19 cellular contexts compared by ENCODE assay signal in genomic region chr9:136292591-136293448, GRCh38. TPM values are rescaled to one million over a fixed set of nuclear protein-coding genes. Genes with fewer than 3 reads are reported as not detected.
DNase-seq lines count a peak whose midpoint lies in the region; ATAC-seq and TF ChIP-seq lines count a peak whose summit lies in the region.
"Had no signal": no experiment of that assay in that cellular context is flagged by ENCODE, and none has a peak within 500 bp of the region (broad histone marks: within the 10 kb centered on the region; RNA-seq: fewer than 3 reads in every experiment).

No MANE protein-coding gene starts in this region.

- CTCF ChIA-PET in SK-N-SH (lab: Yijun Ruan, JAX) = interaction anchor here (0.9 to 1.7 kb wide), 5 partner anchors 9 to 122 kb away, joined by 3 to 7 read pairs (median 3); no protein-coding TSS in a partner anchor

- no peak for ATAC-seq in psoas muscle
- ATAC-seq in GM21526 (IDR thresholded peaks at IDR 0.05; ENCODE audit: low FRiP score, unreplicated experiment) = no peak
- ATAC-seq: left lung had no signal

- H3F3A ChIP-seq in SK-N-SH (replicated peaks; ENCODE audit: insufficient read depth) = peaks cover 8% of the 10 kb centered on the region

- H3K4me1 ChIP-seq in SK-N-SH (ENCODE audit: control insufficient read depth in 1 of 2, insufficient read depth in 2 of 2, low read depth in 1 of 2, low read length in 1 of 2) (peaks cover 0 to 21% of the 10 kb centered on the region in 2 experiments; a peak in 2 of 4 replicates), psoas muscle (no peaks in the 10 kb centered on the region), testis (no peaks in the 10 kb centered on the region)
- H3K4me1 ChIP-seq: esophagus muscularis mucosa, left lung had no signal

- TF ChIP-seq RAD21 in SK-N-SH (IDR thresholded peaks at IDR 0.05; ENCODE audit: low read length) = no peak

- intact Hi-C loops in psoas muscle (cut with DNase I) = no loop called here
- intact Hi-C loops in testis (cut with DNase I; ENCODE audit: low total_unique reads) = no loop called here

- H3K9me3 ChIP-seq in SK-N-SH = no peaks in the 10 kb centered on the region
- no peaks in the 10 kb centered on the region for H3K9me3 ChIP-seq in psoas muscle
- H3K9me3 ChIP-seq in testis = no peaks in the 10 kb centered on the region
- H3K9me3 ChIP-seq: esophagus muscularis mucosa, left lung, Peyer's patch, thyroid gland had no signal

- H3K79me2 ChIP-seq in SK-N-SH (ENCODE audit: insufficient read depth) = no peaks in the 10 kb centered on the region

- 12% methylated on average over 14 of the region's 34 CpGs for WGBS in SK-N-SH (ENCODE audit: low lambda C conversion rate)
- 23 to 40% (median 28%) methylated on average over 28 to 34 of the region's 34 CpGs for WGBS in psoas muscle, 3 donors
- 71 to 93% methylated on average over 3 to 33 of the region's 34 CpGs for WGBS in testis, 2 donors

- no peaks in the 10 kb centered on the region for H4K20me1 ChIP-seq in SK-N-SH (ENCODE audit: insufficient read depth)

- H3K27me3 ChIP-seq in SK-N-SH (ENCODE audit: insufficient read depth) (peaks cover 21% of the 10 kb centered on the region; the same call in 1 of the 2 replicates), psoas muscle (ENCODE audit: insufficient read depth in 3 of 3, low read length in 2 of 3) (peaks cover 0 to 63% (median 19%) of the 10 kb centered on the region in 3 donors), testis (no peaks in the 10 kb centered on the region)
- H3K27me3 ChIP-seq: cardiac muscle cell, Peyer's patch, thyroid gland had no signal

- TF ChIP-seq POLR2A in testis (IDR thresholded peaks at IDR 0.05) = no peak

- H3K9ac ChIP-seq in SK-N-SH = no peak overlapping the region

- TF ChIP-seq EP300 in SK-N-SH (IDR thresholded peaks at IDR 0.05; ENCODE audit: borderline replicate concordance in 1 of 2, low read depth in 1 of 2, low read length in 1 of 2) = no peak

- H3K27ac ChIP-seq in SK-N-SH (ENCODE audit: low read depth in 2 of 2, low read length in 1 of 2) (no peak overlapping the region), psoas muscle (no peak overlapping the region), testis (no peak overlapping the region)
- H3K27ac ChIP-seq: cardiac muscle cell, esophagus muscularis mucosa, left lung, Peyer's patch, thyroid gland had no signal

- DNase-seq in NCI-H82 (lab: John Stamatoyannopoulos, UW) (peak; percentile 18), NCI-H82 treated with DMSO at 0.1 percent for 48 hours (lab: John Stamatoyannopoulos, UW; ENCODE audit: unreplicated experiment) (no peak), NCI-H1694 (lab: John Stamatoyannopoulos, UW) (peak; percentile 42), SK-N-SH (peak; percentile 67), psoas muscle (peak; percentile 13 to 46), testis (no peak), OCI-M2 (lab: John Stamatoyannopoulos, UW; ENCODE audit: unreplicated experiment) (no peak)
- DNase-seq: activated CD4-positive, alpha-beta T cell treated with anti-CD3 and anti-CD28 coated beads, Interleukin-2, amount 10 ng/mL, durations not matched to agents 7 days and 5 days; activated CD8-positive, alpha-beta memory T cell treated with anti-CD3 and anti-CD28 coated beads, Interleukin-2, amount 50 U/mL, for 4 hours; activated gamma-delta T cell; NCI-H1417 treated with DMSO at 0.1 percent for 48 hours; NCI-H524 treated with DMSO at 0.1 percent for 48 hours; Peyer's patch; thyroid gland had no signal

- no peaks in the 10 kb centered on the region for H3K9me2 ChIP-seq in SK-N-SH

- H3K4me3 ChIP-seq in SK-N-SH (ENCODE audit: low read depth in 2 of 2, low read length in 1 of 2) (no peak overlapping the region), psoas muscle (no peak overlapping the region), testis (no peak overlapping the region)
- H3K4me3 ChIP-seq: cardiac muscle cell, esophagus muscularis mucosa, left lung, Peyer's patch, thyroid gland had no signal

- POLR2A ChIA-PET in SK-N-SH (lab: Yijun Ruan, JAX) = interaction anchor here (0.7 kb wide), 1 partner anchor 435 kb away, joined by 3 read pairs; no protein-coding TSS in a partner anchor

- 0 out of 2 replicates have a peak overlapping the region, but pooled peaks have one; percentile 11 for H3K4me2 ChIP-seq in SK-N-SH

- H2AFZ ChIP-seq in SK-N-SH (ENCODE audit: low read depth) = no peak overlapping the region

- no peak for TF ChIP-seq CTCF in SK-N-SH (IDR thresholded peaks at IDR 0.05)
- TF ChIP-seq CTCF in psoas muscle (IDR thresholded peaks at IDR 0.05) = no peak
- TF ChIP-seq CTCF in testis (IDR thresholded peaks at IDR 0.05) = no peak

- H3K36me3 ChIP-seq in SK-N-SH (replicated peaks in 1 of 2; ENCODE audit: control insufficient read depth in 1 of 2, insufficient read depth in 2 of 2, low read length in 1 of 2) (no peaks in the 10 kb centered on the region), psoas muscle (ENCODE audit: insufficient read depth in 1 of 2, low read depth in 1 of 2) (no peaks in the 10 kb centered on the region), testis (ENCODE audit: low read depth, missing control alignments) (no peaks in the 10 kb centered on the region)
- H3K36me3 ChIP-seq: cardiac muscle cell, esophagus muscularis mucosa, left lung, Peyer's patch, thyroid gland had no signal

TF ChIP-seq in SK-N-SH, 30 proteins besides CTCF, POLR2A, EP300 and RAD21:
- peak; percentile 76 for TF ChIP-seq MXI1 (IDR thresholded peaks at IDR 0.05; ENCODE audit: low read depth, low read length)
- TF ChIP-seq ZBTB33 (IDR thresholded peaks at IDR 0.05; ENCODE audit: borderline replicate concordance, low read depth) = no peak

RNA-seq across cellular contexts. Expression of gene CCDC187, which starts 11.1 kb away (rescaled TPM):
- polyA plus RNA-seq in SK-N-SH (2012; rRNA removed) = not detected in 2 replicates
- polyA plus RNA-seq in SK-N-SH (2012; cell fraction: cytosol; rRNA removed) = not detected in 2 replicates
- polyA plus RNA-seq in SK-N-SH (2012; cell fraction: nucleus; rRNA removed) = 0.02 TPM in 1 of 2 replicates, not detected in the other
- not detected for total RNA-seq in psoas muscle
- not detected for polyA plus RNA-seq in psoas muscle
- total RNA-seq in testis = 10 to 100 TPM; 13.8 to 61.5 TPM
- polyA plus RNA-seq in testis (ENCODE audit: insufficient read depth, low read depth, low replicate concordance) = 33.4 TPM
- total RNA-seq: activated CD4-positive, alpha-beta T cell treated with anti-CD3 and anti-CD28 coated beads, Interleukin-2, amount 10 ng/mL, durations not matched to agents 7 days and 5 days; esophagus muscularis mucosa; glomerular endothelial cell had no signal

RNA-seq across cellular contexts. Expression of gene GPSM1, which starts 34.5 kb away (rescaled TPM):
- polyA plus RNA-seq in SK-N-SH (2012; rRNA removed) (22.8 and 26.7 TPM in 2 replicates), psoas muscle (under 1 TPM; 0.34 to 0.96 (median 0.52) TPM), testis (ENCODE audit: insufficient read depth, low read depth, low replicate concordance) (33.5 TPM)
- 8.0 and 15.6 TPM in 2 replicates for polyA plus RNA-seq in SK-N-SH (2012; cell fraction: cytosol; rRNA removed)
- 105 and 135 TPM in 2 replicates for polyA plus RNA-seq in SK-N-SH (2012; cell fraction: nucleus; rRNA removed)
- total RNA-seq in psoas muscle (1 to 10 TPM; 1.3 to 2.3 (median 1.7) TPM), testis (100 to 1,000 TPM in 1 of 2 donors, 10 to 100 TPM in 1; 84.4 to 101 TPM)

RNA-seq across cellular contexts. Expression of gene QSOX2, which starts 47.2 kb away (rescaled TPM):
- polyA plus RNA-seq in SK-N-SH (2012; rRNA removed) (25.5 and 26.6 TPM in 2 replicates), psoas muscle (1 to 10 TPM; 3.6 to 7.5 (median 5.6) TPM), testis (ENCODE audit: insufficient read depth, low read depth, low replicate concordance) (22.6 TPM)
- polyA plus RNA-seq in SK-N-SH (2012; cell fraction: cytosol; rRNA removed) = 20.2 and 23.7 TPM in 2 replicates
- 31.2 and 37.5 TPM in 2 replicates for polyA plus RNA-seq in SK-N-SH (2012; cell fraction: nucleus; rRNA removed)
- total RNA-seq in psoas muscle (1 to 10 TPM; 3.8 to 6.7 (median 5.4) TPM), testis (10 to 100 TPM; 22.1 to 23.3 TPM)

Comparison
In these comparisons a context has a peak if more than half of its experiments do, and no peak if none do; other contexts are left out.
1. DNase-seq: peak in NCI-H82 (single experiment), NCI-H1694 (single experiment), SK-N-SH (single experiment) and psoas muscle (2 of 2); none in NCI-H82 treated with DMSO at 0.1 percent for 48 hours (single experiment), testis (single experiment) and OCI-M2 (single experiment).
2. RNA of gene CCDC187, which starts 11.1 kb away (polyA plus RNA-seq): 33.4 TPM in testis (single experiment); 0.02 TPM in SK-N-SH and not detected in psoas muscle; every median in the first group is over 10 times any median in the second.
3. RNA of gene GPSM1, which starts 34.5 kb away (polyA plus RNA-seq): 33.5 TPM in testis (single experiment) and 8.0 to 135 TPM in SK-N-SH; 0.34 to 0.96 TPM in psoas muscle; every median in the first group is over 4 times any median in the second.